In the genomic region with DNA sequence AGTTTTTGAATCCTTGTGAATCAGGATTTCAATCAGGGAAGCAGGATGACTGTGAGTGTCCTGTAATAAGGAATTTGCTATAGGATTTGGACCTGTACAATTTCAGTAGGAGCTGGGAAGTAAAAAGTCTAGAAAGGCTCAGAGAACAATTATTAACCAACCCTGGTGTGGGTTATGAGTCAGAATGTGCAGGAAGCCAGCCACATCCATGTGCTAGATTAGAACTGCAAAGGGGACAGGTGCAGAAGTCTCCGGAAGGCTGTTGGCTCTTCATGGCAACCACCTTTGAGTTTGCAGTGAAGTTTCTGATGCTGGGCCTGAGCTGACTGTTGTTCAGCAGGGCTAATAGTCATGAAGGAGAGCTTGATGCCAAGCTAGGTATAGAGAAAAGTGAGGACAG, we compare ENCODE assay signal across 1 cellular context.
TF ChIP-seq lines count a peak whose summit lies in the region.

No MANE protein-coding gene starts in this region.

TF ChIP-seq in endothelial cell of umbilical vein, 7 proteins besides CTCF, POLR2A, EP300 and RAD21:
- TF ChIP-seq, protein P1, sequence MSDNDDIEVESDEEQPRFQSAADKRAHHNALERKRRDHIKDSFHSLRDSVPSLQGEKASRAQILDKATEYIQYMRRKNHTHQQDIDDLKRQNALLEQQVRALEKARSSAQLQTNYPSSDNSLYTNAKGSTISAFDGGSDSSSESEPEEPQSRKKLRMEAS (IDR thresholded peaks at IDR 0.05; ENCODE audit: insufficient read depth, insufficient read length): no peak
- TF ChIP-seq GATA2 (IDR thresholded peaks at IDR 0.05; ENCODE audit: insufficient read depth, insufficient read length, low read depth, low read length): peak; percentile 50
- TF ChIP-seq FOS (IDR thresholded peaks at IDR 0.05; ENCODE audit: borderline replicate concordance, insufficient read depth, low read length): peak; percentile 80
- TF ChIP-seq POLR2AphosphoS5 (IDR thresholded peaks at IDR 0.05; ENCODE audit: insufficient read depth, low read depth, low read length): peak; percentile 59
- peak; percentile 48 for TF ChIP-seq JUN (IDR thresholded peaks at IDR 0.05; ENCODE audit: borderline replicate concordance, insufficient read depth, insufficient read length, low read depth)
